ENCODE assay signal across 22 cellular contexts in genomic region chr14:37417151-37417550, GRCh38.
DNase-seq lines count a peak whose midpoint lies in the region; ATAC-seq, FAIRE-seq and TF ChIP-seq lines count a peak whose summit lies in the region.
"Had no signal": no experiment of that assay in that cellular context is flagged by ENCODE, and none has a peak within 500 bp of the region (broad histone marks: within the 10 kb centered on the region; RNA-seq: fewer than 3 reads in every experiment).

No MANE protein-coding gene starts in this region.

- DNase-seq in HepG2 (ENCODE audit: low spot score) (no peak), right lobe of liver (no peak), prostate gland (ENCODE audit: low spot score) (no peak), RPMI8226 (no peak)
- DNase-seq in stimulated activated CD4-positive, alpha-beta T cell treated with anti-CD3 and anti-CD28 coated beads, Interleukin-15, amount 100 ng/mL, for 24 hours, result no peak
- DNase-seq: AML-193; Calu3; CD4-positive, alpha-beta memory T cell; CD4-positive, CD25-positive, alpha-beta regulatory T cell; CD8-positive, alpha-beta memory T cell; COR-L47; DMS79 treated with DMSO at 0.1 percent for 48 hours; GF-D8 had no signal

- CTCF ChIA-PET in HepG2 (lab: Yijun Ruan, JAX; ENCODE audit: low intra/inter-chr PET ratio, low total read pairs), result no interaction called here

- no peaks in the 10 kb centered on the region for H3K79me2 ChIP-seq in HepG2 (ENCODE audit: insufficient read depth, low read length)

- no peak overlapping the region for H3K9ac ChIP-seq in HepG2 (ENCODE audit: insufficient read depth, low read depth, low read length)
- H3K9ac ChIP-seq: BLaER1 treated with 17β-estradiol and CSF1 and Interleukin-3, amounts not matched to agents 10 nM and 100 nM had no signal

- no peak for TF ChIP-seq EP300 in HepG2 (IDR thresholded peaks at IDR 0.05; ENCODE audit: low read depth in 2 of 2, low read length in 2 of 2)
- no peak for TF ChIP-seq EP300 in HepG2 (CRISPR knock-in tag; IDR thresholded peaks at IDR 0.05; ENCODE audit: borderline replicate concordance)

- in situ Hi-C loops in HepG2 (cut with HindIII; ENCODE audit: extremely low pct_ligation_motif_present, low pct_unique_long_range_greater_than_20kb), result no loop called here

- no peak for TF ChIP-seq RAD21 in HepG2 (CRISPR knock-in tag; IDR thresholded peaks at IDR 0.05)

- BruUV-seq in HepG2 (replicated peaks; lab: Mats Ljungman, UMichigan), result no TSS peak

- POLR2A ChIA-PET in HepG2 (lab: Yijun Ruan, JAX), result no interaction called here

- no peak overlapping the region for H3K4me3 ChIP-seq in HepG2 (replicated peaks in 1 of 3; ENCODE audit: insufficient read depth in 1 of 3, low read depth in 2 of 3, low read length in 3 of 3)
- no peak overlapping the region for H3K4me3 ChIP-seq in right lobe of liver
- H3K4me3 ChIP-seq in prostate gland, result no peak overlapping the region
- H3K4me3 ChIP-seq: A549; BLaER1 treated with 17β-estradiol and CSF1 and Interleukin-3, amounts not matched to agents 10 nM and 100 nM had no signal

- intact Hi-C loops in HepG2 (cut with micrococcal nuclease; ENCODE audit: unreplicated experiment) (no loop called here), right lobe of liver (cut with DNase I) (no loop called here), prostate gland (cut with DNase I) (no loop called here)

- TF ChIP-seq POLR2A in HepG2 (IDR thresholded peaks at IDR 0.05; ENCODE audit: insufficient read depth in 1 of 2, low read depth in 2 of 2, low read length in 2 of 2), result no peak
- TF ChIP-seq POLR2A in right lobe of liver (IDR thresholded peaks at IDR 0.05), result no peak
- no peak for TF ChIP-seq POLR2A in prostate gland (IDR thresholded peaks at IDR 0.05)

- H4K20me1 ChIP-seq in HepG2 (ENCODE audit: insufficient read depth, low read length), result no peaks in the 10 kb centered on the region
- H4K20me1 ChIP-seq: BLaER1 treated with 17β-estradiol and CSF1 and Interleukin-3, amounts not matched to agents 10 nM and 100 nM had no signal

- 90% methylated on average over 1 of the region's 1 CpG for WGBS in HepG2 (ENCODE audit: low lambda C conversion rate)
- 75% methylated on average over 1 of the region's 1 CpG for WGBS in right lobe of liver (ENCODE audit: insufficient coverage, low coverage, low lambda C conversion rate, missing lambda C conversion rate)
- 86% methylated on average over 1 of the region's 1 CpG for WGBS in prostate gland

- H3K9me3 ChIP-seq in HepG2 (ENCODE audit: low read length), result no peaks in the 10 kb centered on the region
- no peaks in the 10 kb centered on the region for H3K9me3 ChIP-seq in right lobe of liver
- H3K9me3 ChIP-seq in prostate gland, result no peaks in the 10 kb centered on the region
- H3K9me3 ChIP-seq: A549; BLaER1 treated with 17β-estradiol and CSF1 and Interleukin-3, amounts not matched to agents 10 nM and 100 nM had no signal

- TF ChIP-seq CTCF in HepG2 (CRISPR knock-in tag; IDR thresholded peaks at IDR 0.05), result no peak
- TF ChIP-seq CTCF in right lobe of liver (IDR thresholded peaks at IDR 0.05), result no peak
- no peak for TF ChIP-seq CTCF in C4-2B (conservative IDR thresholded peaks at IDR 0.05)
- TF ChIP-seq CTCF in VCaP (conservative IDR thresholded peaks at IDR 0.05), result no peak
- TF ChIP-seq CTCF in prostate gland (IDR thresholded peaks at IDR 0.05), result no peak

- H3K27ac ChIP-seq in HepG2 (ENCODE audit: extremely low read length, insufficient read depth, low read length) (no peak overlapping the region), right lobe of liver (no peak overlapping the region), C4-2B (peak overlapping the region; percentile 94; the same call in 1 of the 2 replicates), VCaP (peak overlapping the region; percentile 86), prostate gland (peak overlapping the region; percentile 61 to 74)
- H3K27ac ChIP-seq: A549; BLaER1 treated with 17β-estradiol and CSF1 and Interleukin-3, amounts not matched to agents 10 nM and 100 nM had no signal

- no peak overlapping the region for H2AFZ ChIP-seq in HepG2 (ENCODE audit: low read length)

- no peaks in the 10 kb centered on the region for H3K27me3 ChIP-seq in HepG2 (ENCODE audit: control insufficient read depth in 1 of 2, insufficient read depth in 2 of 2, low read length in 2 of 2)
- no peaks in the 10 kb centered on the region for H3K27me3 ChIP-seq in right lobe of liver
- H3K27me3 ChIP-seq in prostate gland (replicated peaks; ENCODE audit: insufficient read depth), result no peaks in the 10 kb centered on the region
- H3K27me3 ChIP-seq: BLaER1 treated with 17β-estradiol and CSF1 and Interleukin-3, amounts not matched to agents 10 nM and 100 nM had no signal

- H3K4me2 ChIP-seq in HepG2 (ENCODE audit: low read depth, low read length), result no peak overlapping the region
- H3K4me2 ChIP-seq: A549; BLaER1 treated with 17β-estradiol and CSF1 and Interleukin-3, amounts not matched to agents 10 nM and 100 nM had no signal

- ATAC-seq in HepG2, result no peak
- ATAC-seq in right lobe of liver, result no peak
- no peak for ATAC-seq in GM19463 (IDR thresholded peaks at IDR 0.05; ENCODE audit: unreplicated experiment)
- ATAC-seq: A549 had no signal

- H3K36me3 ChIP-seq in HepG2 (replicated peaks in 1 of 2; ENCODE audit: control insufficient read depth in 1 of 2, insufficient read depth in 2 of 2, low read length in 2 of 2), result no peaks in the 10 kb centered on the region
- H3K36me3 ChIP-seq in right lobe of liver, result no peaks in the 10 kb centered on the region
- no peaks in the 10 kb centered on the region for H3K36me3 ChIP-seq in prostate gland
- H3K36me3 ChIP-seq: BLaER1 treated with 17β-estradiol and CSF1 and Interleukin-3, amounts not matched to agents 10 nM and 100 nM had no signal

- no peak for FAIRE-seq in HepG2 (lab: Jason Lieb, UNC)
- FAIRE-seq: D721Med, G401.6, GM12891, GM19239 had no signal

- H3K4me1 ChIP-seq in HepG2 (ENCODE audit: insufficient read depth, low read length) (peaks cover 36% of the 10 kb centered on the region), right lobe of liver (peaks cover 0 to 4% (median 0%) of the 10 kb centered on the region in 4 donors), prostate gland (replicated peaks) (peaks cover 2% of the 10 kb centered on the region)
- H3K4me1 ChIP-seq: A549; BLaER1 treated with 17β-estradiol and CSF1 and Interleukin-3, amounts not matched to agents 10 nM and 100 nM had no signal

TF ChIP-seq in HepG2, 621 proteins besides CTCF, POLR2A, EP300 and RAD21:
- TF ChIP-seq ZNF207 (IDR thresholded peaks at IDR 0.05; ENCODE audit: borderline replicate concordance), result peak; percentile 41; the same call in 1 of the 2 replicates
- TF ChIP-seq IKZF1 (IDR thresholded peaks at IDR 0.05), result no peak

Comparison
In these comparisons a context has a peak if more than half of its experiments do, and no peak if none do; other contexts are left out.
1. H3K27ac ChIP-seq: peak in C4-2B (single experiment), VCaP (single experiment) and prostate gland (2 of 2); none in HepG2 (single experiment) and right lobe of liver (0 of 3).